In genomic region chr11:119307974-119308373, GRCh38 we compare ENCODE assay signal across 1 cellular context.
TF ChIP-seq lines count a peak whose summit lies in the region.

No MANE protein-coding gene starts in this region.

TF ChIP-seq in H1, 55 proteins besides CTCF, POLR2A, EP300 and RAD21:
- TF ChIP-seq CBX5 (IDR thresholded peaks at IDR 0.05; ENCODE audit: low read depth, low read length) (no peak), FOSL1 (IDR thresholded peaks at IDR 0.05; ENCODE audit: insufficient read depth, low read depth, low read length) (no peak), NRF1 (IDR thresholded peaks at IDR 0.05; ENCODE audit: low read depth, low read length) (no peak), KDM4A (IDR thresholded peaks at IDR 0.05; ENCODE audit: low read depth, low read length, severe bottlenecking) (no peak), HDAC6 (IDR thresholded peaks at IDR 0.05; ENCODE audit: low read depth, low read length) (no peak), CHD7 (IDR thresholded peaks at IDR 0.05; ENCODE audit: insufficient replicate concordance, low read length) (no peak), KDM5A (IDR thresholded peaks at IDR 0.05; ENCODE audit: low read length) (no peak), GTF2F1 (IDR thresholded peaks at IDR 0.05; ENCODE audit: borderline replicate concordance, low read depth, low read length) (no peak), NANOG (IDR thresholded peaks at IDR 0.05; ENCODE audit: insufficient read depth, low read depth, low read length, poor library complexity, severe bottlenecking) (no peak), BCL11A (IDR thresholded peaks at IDR 0.05; ENCODE audit: low read depth in 2 of 2, low read length in 2 of 2) (no peak), SIX5 (IDR thresholded peaks at IDR 0.05; ENCODE audit: low read depth, low read length) (no peak), POLR2AphosphoS5 (IDR thresholded peaks at IDR 0.05; ENCODE audit: low read depth, low read length) (no peak), SP2 (IDR thresholded peaks at IDR 0.05; ENCODE audit: low read length) (no peak), USF2 (IDR thresholded peaks at IDR 0.05; ENCODE audit: low read length) (no peak), TAF7 (optimal IDR thresholded peaks at IDR 0.05; ENCODE audit: borderline replicate concordance, low read depth, low read length) (no peak), SUZ12 (IDR thresholded peaks at IDR 0.05; ENCODE audit: low read length) (no peak), ASH2L (IDR thresholded peaks at IDR 0.05; ENCODE audit: low read length) (no peak), BRCA1 (IDR thresholded peaks at IDR 0.05; ENCODE audit: low read depth, low read length) (no peak), ATF2 (IDR thresholded peaks at IDR 0.05; ENCODE audit: low read length) (no peak)
